ENCODE assay signal across 1 cellular context in genomic region chr11:46418751-46419150, GRCh38.
TF ChIP-seq lines count a peak whose summit lies in the region.

No MANE protein-coding gene starts in this region.

TF ChIP-seq in HepG2, 621 proteins besides CTCF, POLR2A, EP300 and RAD21:
- no peak for TF ChIP-seq ZFP82 (CRISPR knock-in tag; IDR thresholded peaks at IDR 0.05; ENCODE audit: borderline replicate concordance)
- no peak for TF ChIP-seq ZNF276 (CRISPR knock-in tag; IDR thresholded peaks at IDR 0.05; ENCODE audit: low read depth)
- peak; percentile 45; the same call in 1 of the 2 replicates for TF ChIP-seq RFX1 (IDR thresholded peaks at IDR 0.05)
- no peak for TF ChIP-seq ZNF44 (CRISPR knock-in tag; IDR thresholded peaks at IDR 0.05)
- no peak for TF ChIP-seq ZFP90 (CRISPR knock-in tag; IDR thresholded peaks at IDR 0.05; ENCODE audit: borderline replicate concordance)
- no peak for TF ChIP-seq GTF3A (CRISPR knock-in tag; conservative IDR thresholded peaks at IDR 0.05)
- no peak for TF ChIP-seq ZFP41 (CRISPR knock-in tag; IDR thresholded peaks at IDR 0.05; ENCODE audit: borderline replicate concordance)
